ENCODE assay signal across 1 cellular context in the genomic region with DNA sequence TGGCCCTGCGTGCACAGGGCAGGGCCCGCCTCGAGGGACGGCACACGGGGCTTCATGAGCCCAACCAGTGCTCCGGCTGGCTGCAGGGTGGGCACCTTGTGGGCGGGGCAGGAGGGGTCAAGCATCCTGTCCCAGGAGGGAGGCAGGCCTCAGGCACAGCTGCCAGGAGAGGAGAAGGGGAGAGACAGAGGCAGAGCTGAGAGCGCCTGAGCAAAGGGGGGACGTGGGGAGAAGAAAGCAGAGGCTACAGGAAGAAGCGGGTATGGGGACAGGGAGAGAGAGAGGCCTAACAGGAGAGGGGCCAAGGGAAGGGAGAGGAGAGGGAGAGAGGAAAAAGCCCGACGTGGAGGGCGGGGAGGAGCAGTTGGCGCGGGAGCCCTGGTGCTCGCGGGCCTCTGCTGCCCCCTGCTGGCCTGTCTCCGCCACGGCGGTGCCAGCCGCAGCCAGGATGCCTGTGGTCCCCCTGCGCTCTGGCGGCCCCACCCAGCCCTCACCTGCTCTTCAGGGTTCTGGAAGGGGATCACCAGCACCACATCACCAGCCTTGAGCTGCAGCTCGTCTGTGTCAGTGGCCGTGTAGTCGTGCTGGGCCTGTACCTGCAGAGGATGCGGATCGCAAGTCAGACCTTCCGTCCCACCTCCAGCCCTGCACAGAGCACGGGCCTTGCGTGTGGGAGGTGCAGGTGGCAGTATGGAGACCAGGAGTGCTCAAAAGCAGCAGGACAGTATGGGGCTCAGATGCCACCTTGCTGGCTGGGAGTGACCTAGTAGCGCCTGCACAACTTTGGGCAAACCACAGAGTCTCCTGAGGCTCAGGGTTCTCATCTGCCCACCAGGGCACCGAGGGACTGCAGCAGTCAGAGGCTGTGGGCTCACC.
TF ChIP-seq lines count a peak whose summit lies in the region.

No MANE protein-coding gene starts in this region.

TF ChIP-seq in HepG2, 621 proteins besides CTCF, POLR2A, EP300 and RAD21 (continued from another document):
- TF ChIP-seq PATZ1 (CRISPR knock-in tag; IDR thresholded peaks at IDR 0.05) (peak; percentile 57; the same call in 1 of the 2 replicates), KDM2A (CRISPR knock-in tag; IDR thresholded peaks at IDR 0.05; ENCODE audit: borderline replicate concordance, low read depth) (peak; percentile 78), ATF7-NPFF (CRISPR knock-in tag; IDR thresholded peaks at IDR 0.05; ENCODE audit: low read depth) (peak; percentile 41; the same call in 1 of the 2 replicates), ZNF468 (CRISPR knock-in tag; IDR thresholded peaks at IDR 0.05) (peak; percentile 93), ZNF543 (CRISPR knock-in tag; IDR thresholded peaks at IDR 0.05) (0 out of 2 replicates have a peak, but pooled peaks have one; percentile 22), UBTF (CRISPR knock-in tag; IDR thresholded peaks at IDR 0.05) (peak; percentile 57; the same call in 1 of the 2 replicates), RNF2 (conservative IDR thresholded peaks at IDR 0.05; ENCODE audit: low read depth) (0 out of 2 replicates have a peak, but pooled peaks have one; percentile 33), STAG1 (CRISPR knock-in tag; IDR thresholded peaks at IDR 0.05) (peak; percentile 96), NFKB2 (CRISPR knock-in tag; IDR thresholded peaks at IDR 0.05; ENCODE audit: borderline replicate concordance) (peak; percentile 39; the same call in 1 of the 2 replicates), ZNF205 (CRISPR knock-in tag; IDR thresholded peaks at IDR 0.05) (0 out of 2 replicates have a peak, but pooled peaks have one; percentile 43), ZNF777 (CRISPR knock-in tag; IDR thresholded peaks at IDR 0.05) (peak; percentile 91), ZNF263 (CRISPR knock-in tag; IDR thresholded peaks at IDR 0.05) (peak; percentile 70; the same call in 1 of the 2 replicates), ZNF891 (CRISPR knock-in tag; IDR thresholded peaks at IDR 0.05) (0 out of 2 replicates have a peak, but pooled peaks have one; percentile 1), ATF3 (CRISPR knock-in tag; IDR thresholded peaks at IDR 0.05) (0 out of 2 replicates have a peak, but pooled peaks have one; percentile 14), MZF1 (CRISPR knock-in tag; IDR thresholded peaks at IDR 0.05; ENCODE audit: borderline replicate concordance) (0 out of 2 replicates have a peak, but pooled peaks have one; percentile 31), MAZ (IDR thresholded peaks at IDR 0.05; ENCODE audit: borderline replicate concordance, low read depth, low read length) (peak; percentile 80; the same call in 1 of the 2 replicates), MAZ (CRISPR knock-in tag; IDR thresholded peaks at IDR 0.05; ENCODE audit: low read depth) (peak; percentile 78), SNRNP70 (IDR thresholded peaks at IDR 0.05; ENCODE audit: low read depth, low read length) (no peak), FLYWCH1 (CRISPR knock-in tag; IDR thresholded peaks at IDR 0.05) (no peak), TBX2 (CRISPR knock-in tag; IDR thresholded peaks at IDR 0.05; ENCODE audit: borderline replicate concordance) (0 out of 2 replicates have a peak, but pooled peaks have one; percentile 23), HNRNPK (IDR thresholded peaks at IDR 0.05; ENCODE audit: low read depth, low read length, poor library complexity, severe bottlenecking) (peak; percentile 98), FOSL2 (CRISPR knock-in tag; IDR thresholded peaks at IDR 0.05) (0 out of 2 replicates have a peak, but pooled peaks have one; percentile 31), RBM39 (IDR thresholded peaks at IDR 0.05; ENCODE audit: low read depth, low read length, poor library complexity, severe bottlenecking) (peak; percentile 61), MXI1 (IDR thresholded peaks at IDR 0.05; ENCODE audit: borderline replicate concordance, low read depth, low read length) (peak; percentile 16; the same call in 1 of the 3 replicates), ZNF841 (CRISPR knock-in tag; IDR thresholded peaks at IDR 0.05; ENCODE audit: borderline replicate concordance) (no peak), ZXDC (CRISPR knock-in tag; IDR thresholded peaks at IDR 0.05) (no peak), FOXO1 (CRISPR knock-in tag; IDR thresholded peaks at IDR 0.05) (0 out of 2 replicates have a peak, but pooled peaks have one; percentile 29), ETV5 (CRISPR knock-in tag; IDR thresholded peaks at IDR 0.05; ENCODE audit: borderline replicate concordance) (peak; percentile 40; the same call in 1 of the 2 replicates), ZNF883 (CRISPR knock-in tag; IDR thresholded peaks at IDR 0.05; ENCODE audit: not compliant biosample characterization) (peak; percentile 32), ZBTB20 (CRISPR knock-in tag; IDR thresholded peaks at IDR 0.05; ENCODE audit: borderline replicate concordance, low read depth) (peak; percentile 53; the same call in 1 of the 2 replicates), ZNF75D (CRISPR knock-in tag; IDR thresholded peaks at IDR 0.05; ENCODE audit: borderline replicate concordance) (no peak), NCOA1 (CRISPR knock-in tag; IDR thresholded peaks at IDR 0.05) (peak; percentile 68), CENPT (CRISPR knock-in tag; IDR thresholded peaks at IDR 0.05; ENCODE audit: low read depth) (peak; percentile 77; the same call in 1 of the 2 replicates), DNMT1 (CRISPR knock-in tag; IDR thresholded peaks at IDR 0.05) (peak; percentile 80; the same call in 1 of the 2 replicates), ZFAT (CRISPR knock-in tag; conservative IDR thresholded peaks at IDR 0.05) (no peak), AHR (CRISPR knock-in tag; IDR thresholded peaks at IDR 0.05) (peak; percentile 37; the same call in 1 of the 2 replicates)
- TF ChIP-seq, protein P1, sequence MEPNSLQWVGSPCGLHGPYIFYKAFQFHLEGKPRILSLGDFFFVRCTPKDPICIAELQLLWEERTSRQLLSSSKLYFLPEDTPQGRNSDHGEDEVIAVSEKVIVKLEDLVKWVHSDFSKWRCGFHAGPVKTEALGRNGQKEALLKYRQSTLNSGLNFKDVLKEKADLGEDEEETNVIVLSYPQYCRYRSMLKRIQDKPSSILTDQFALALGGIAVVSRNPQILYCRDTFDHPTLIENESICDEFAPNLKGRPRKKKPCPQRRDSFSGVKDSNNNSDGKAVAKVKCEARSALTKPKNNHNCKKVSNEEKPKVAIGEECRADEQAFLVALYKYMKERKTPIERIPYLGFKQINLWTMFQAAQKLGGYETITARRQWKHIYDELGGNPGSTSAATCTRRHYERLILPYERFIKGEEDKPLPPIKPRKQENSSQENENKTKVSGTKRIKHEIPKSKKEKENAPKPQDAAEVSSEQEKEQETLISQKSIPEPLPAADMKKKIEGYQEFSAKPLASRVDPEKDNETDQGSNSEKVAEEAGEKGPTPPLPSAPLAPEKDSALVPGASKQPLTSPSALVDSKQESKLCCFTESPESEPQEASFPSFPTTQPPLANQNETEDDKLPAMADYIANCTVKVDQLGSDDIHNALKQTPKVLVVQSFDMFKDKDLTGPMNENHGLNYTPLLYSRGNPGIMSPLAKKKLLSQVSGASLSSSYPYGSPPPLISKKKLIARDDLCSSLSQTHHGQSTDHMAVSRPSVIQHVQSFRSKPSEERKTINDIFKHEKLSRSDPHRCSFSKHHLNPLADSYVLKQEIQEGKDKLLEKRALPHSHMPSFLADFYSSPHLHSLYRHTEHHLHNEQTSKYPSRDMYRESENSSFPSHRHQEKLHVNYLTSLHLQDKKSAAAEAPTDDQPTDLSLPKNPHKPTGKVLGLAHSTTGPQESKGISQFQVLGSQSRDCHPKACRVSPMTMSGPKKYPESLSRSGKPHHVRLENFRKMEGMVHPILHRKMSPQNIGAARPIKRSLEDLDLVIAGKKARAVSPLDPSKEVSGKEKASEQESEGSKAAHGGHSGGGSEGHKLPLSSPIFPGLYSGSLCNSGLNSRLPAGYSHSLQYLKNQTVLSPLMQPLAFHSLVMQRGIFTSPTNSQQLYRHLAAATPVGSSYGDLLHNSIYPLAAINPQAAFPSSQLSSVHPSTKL (CRISPR knock-in tag; IDR thresholded peaks at IDR 0.05), result no peak
- TF ChIP-seq, protein P2, sequence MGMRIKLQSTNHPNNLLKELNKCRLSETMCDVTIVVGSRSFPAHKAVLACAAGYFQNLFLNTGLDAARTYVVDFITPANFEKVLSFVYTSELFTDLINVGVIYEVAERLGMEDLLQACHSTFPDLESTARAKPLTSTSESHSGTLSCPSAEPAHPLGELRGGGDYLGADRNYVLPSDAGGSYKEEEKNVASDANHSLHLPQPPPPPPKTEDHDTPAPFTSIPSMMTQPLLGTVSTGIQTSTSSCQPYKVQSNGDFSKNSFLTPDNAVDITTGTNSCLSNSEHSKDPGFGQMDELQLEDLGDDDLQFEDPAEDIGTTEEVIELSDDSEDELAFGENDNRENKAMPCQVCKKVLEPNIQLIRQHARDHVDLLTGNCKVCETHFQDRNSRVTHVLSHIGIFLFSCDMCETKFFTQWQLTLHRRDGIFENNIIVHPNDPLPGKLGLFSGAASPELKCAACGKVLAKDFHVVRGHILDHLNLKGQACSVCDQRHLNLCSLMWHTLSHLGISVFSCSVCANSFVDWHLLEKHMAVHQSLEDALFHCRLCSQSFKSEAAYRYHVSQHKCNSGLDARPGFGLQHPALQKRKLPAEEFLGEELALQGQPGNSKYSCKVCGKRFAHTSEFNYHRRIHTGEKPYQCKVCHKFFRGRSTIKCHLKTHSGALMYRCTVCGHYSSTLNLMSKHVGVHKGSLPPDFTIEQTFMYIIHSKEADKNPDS (CRISPR knock-in tag; IDR thresholded peaks at IDR 0.05), result peak; percentile 80; the same call in 1 of the 2 replicates
- TF ChIP-seq, protein P3, sequence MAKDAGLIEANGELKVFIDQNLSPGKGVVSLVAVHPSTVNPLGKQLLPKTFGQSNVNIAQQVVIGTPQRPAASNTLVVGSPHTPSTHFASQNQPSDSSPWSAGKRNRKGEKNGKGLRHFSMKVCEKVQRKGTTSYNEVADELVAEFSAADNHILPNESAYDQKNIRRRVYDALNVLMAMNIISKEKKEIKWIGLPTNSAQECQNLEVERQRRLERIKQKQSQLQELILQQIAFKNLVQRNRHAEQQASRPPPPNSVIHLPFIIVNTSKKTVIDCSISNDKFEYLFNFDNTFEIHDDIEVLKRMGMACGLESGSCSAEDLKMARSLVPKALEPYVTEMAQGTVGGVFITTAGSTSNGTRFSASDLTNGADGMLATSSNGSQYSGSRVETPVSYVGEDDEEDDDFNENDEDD (CRISPR knock-in tag; IDR thresholded peaks at IDR 0.05; ENCODE audit: borderline replicate concordance), result peak; percentile 44; the same call in 1 of the 2 replicates
- TF ChIP-seq, protein P4, sequence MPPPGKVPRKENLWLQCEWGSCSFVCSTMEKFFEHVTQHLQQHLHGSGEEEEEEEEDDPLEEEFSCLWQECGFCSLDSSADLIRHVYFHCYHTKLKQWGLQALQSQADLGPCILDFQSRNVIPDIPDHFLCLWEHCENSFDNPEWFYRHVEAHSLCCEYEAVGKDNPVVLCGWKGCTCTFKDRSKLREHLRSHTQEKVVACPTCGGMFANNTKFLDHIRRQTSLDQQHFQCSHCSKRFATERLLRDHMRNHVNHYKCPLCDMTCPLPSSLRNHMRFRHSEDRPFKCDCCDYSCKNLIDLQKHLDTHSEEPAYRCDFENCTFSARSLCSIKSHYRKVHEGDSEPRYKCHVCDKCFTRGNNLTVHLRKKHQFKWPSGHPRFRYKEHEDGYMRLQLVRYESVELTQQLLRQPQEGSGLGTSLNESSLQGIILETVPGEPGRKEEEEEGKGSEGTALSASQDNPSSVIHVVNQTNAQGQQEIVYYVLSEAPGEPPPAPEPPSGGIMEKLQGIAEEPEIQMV (CRISPR knock-in tag; IDR thresholded peaks at IDR 0.05; ENCODE audit: low read depth), result no peak; the same call in 1 of the 2 replicates
